In genomic region chr7:7104971-7105370, GRCh38 we compare ENCODE assay signal across 18 cellular contexts.
"Had no signal": no experiment of that assay in that cellular context is flagged by ENCODE, and none has a peak within 500 bp of the region (broad histone marks: within the 10 kb centered on the region; RNA-seq: fewer than 3 reads in every experiment).

No MANE protein-coding gene starts in this region.

- H3K27ac Mint-ChIP-seq: activated T-helper 17 cell treated with anti-CD3 and anti-CD28 coated beads, Interleukin-2, amount 50 U/mL, for 72 hours; natural killer cell treated with Interleukin-12 subunit alpha and Interleukin-12 subunit beta and Interleukin-15 and Interleukin-18, amount 100 ng/mL, for 72 hours had no signal

- H3K27me3 ChIP-seq: breast epithelium, esophagus muscularis mucosa, vagina had no signal

- H3K9me3 ChIP-seq: breast epithelium, esophagus muscularis mucosa, vagina had no signal

- H3K4me1 ChIP-seq: breast epithelium had no signal

- H3K27me3 Mint-ChIP-seq: activated T-helper 17 cell treated with anti-CD3 and anti-CD28 coated beads, Interleukin-2, amount 50 U/mL, for 72 hours; progenitor cell of endocrine pancreas had no signal

- H3K36me3 ChIP-seq: breast epithelium, esophagus muscularis mucosa, vagina, WERI-Rb-1 had no signal

- H3K27ac ChIP-seq: breast epithelium, esophagus muscularis mucosa, vagina, WERI-Rb-1 had no signal

- H3K4me3 Mint-ChIP-seq: activated T-helper 17 cell treated with anti-CD3 and anti-CD28 coated beads, Interleukin-2, amount 50 U/mL, for 72 hours; natural killer cell treated with Interleukin-12 subunit alpha and Interleukin-12 subunit beta and Interleukin-15 and Interleukin-18, amount 100 ng/mL, for 72 hours had no signal

- H3K4me3 ChIP-seq: breast epithelium, esophagus muscularis mucosa, mucosa of descending colon, vagina had no signal

- DNase-seq: activated CD4-positive, alpha-beta T cell treated with anti-CD3 and anti-CD28 coated beads for 48 hours; activated naive CD4-positive, alpha-beta T cell treated with anti-CD3 and anti-CD28 coated beads, Interleukin-2, amount 50 U/mL, for 16 hours; activated T-cell treated with anti-CD3 and anti-CD28 coated beads for 4 hours; anterior cingulate cortex; glutamatergic neuron; mucosa of descending colon; occipital lobe; right cardiac atrium; small intestine; T-helper 9 cell; WERI-Rb-1 had no signal

- ATAC-seq: activated T-helper 17 cell treated with anti-CD3 and anti-CD28 coated beads, Interleukin-2, amount 50 U/mL, for 72 hours; mucosa of descending colon; natural killer cell treated with Interleukin-12 subunit alpha and Interleukin-12 subunit beta and Interleukin-15 and Interleukin-18, amount 100 ng/mL, for 72 hours; right cardiac atrium had no signal

- FAIRE-seq: endometrium, small intestine had no signal

- H3K4me1 Mint-ChIP-seq: activated T-helper 17 cell treated with anti-CD3 and anti-CD28 coated beads, Interleukin-2, amount 50 U/mL, for 72 hours had no signal

- H3K9me3 Mint-ChIP-seq: activated T-helper 17 cell treated with anti-CD3 and anti-CD28 coated beads, Interleukin-2, amount 50 U/mL, for 72 hours; natural killer cell treated with Interleukin-12 subunit alpha and Interleukin-12 subunit beta and Interleukin-15 and Interleukin-18, amount 100 ng/mL, for 72 hours had no signal
